In the genomic region with DNA sequence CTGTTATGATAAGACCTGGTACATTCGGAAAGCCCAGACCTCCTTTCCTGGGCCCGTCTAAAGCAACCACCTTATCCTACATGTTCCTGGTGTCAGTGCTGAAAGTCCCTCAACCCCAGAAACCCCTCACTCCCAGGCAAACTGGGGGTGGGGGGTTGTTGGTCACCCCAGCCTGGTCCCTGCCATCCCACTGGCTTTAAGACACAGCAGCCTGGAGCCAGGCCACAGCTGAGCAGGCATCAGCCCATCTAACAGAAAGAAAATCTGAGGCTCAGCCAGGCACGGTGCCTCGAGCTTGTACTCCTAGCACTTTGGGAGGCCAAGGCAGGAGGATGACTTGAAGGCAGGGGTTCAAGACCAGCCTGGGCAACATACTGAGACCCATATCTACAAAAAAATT, we compare ENCODE assay signal across 9 cellular contexts. TPM values are rescaled to one million over a fixed set of nuclear protein-coding genes. Genes with fewer than 3 reads are reported as not detected.
A peak's percentile ranks its signal among the peaks of the same experiment; 100 is the strongest.
DNase-seq lines count a peak whose midpoint lies in the region; ATAC-seq and TF ChIP-seq lines count a peak whose summit lies in the region.
"Had no signal": no experiment of that assay in that cellular context is flagged by ENCODE, and none has a peak within 500 bp of the region (broad histone marks: within the 10 kb centered on the region; RNA-seq: fewer than 3 reads in every experiment).

No MANE protein-coding gene starts in this region.

- H3K4me1 ChIP-seq in DND-41 (ENCODE audit: insufficient read depth, low read length) = peaks cover 73% of the 10 kb centered on the region
- peaks cover 0 to 30% (median 25%) of the 10 kb centered on the region in 4 donors for H3K4me1 ChIP-seq in Peyer's patch

- in situ Hi-C loops in GM13976 (cut with MboI; ENCODE audit: low sequenced_read_pairs, unreplicated experiment) = no loop called here

- H3K27me3 ChIP-seq in DND-41 (ENCODE audit: insufficient read depth, low read length, poor library complexity) (no peaks in the 10 kb centered on the region), Peyer's patch (no peaks in the 10 kb centered on the region)

- TF ChIP-seq CTCF in DND-41 (IDR thresholded peaks at IDR 0.05; ENCODE audit: borderline replicate concordance, extremely low read depth, low read length, poor library complexity, severe bottlenecking) (no peak), Peyer's patch (IDR thresholded peaks at IDR 0.05) (no peak), GM13976 (IDR thresholded peaks at IDR 0.05; ENCODE audit: borderline replicate concordance, control extremely low read depth, extremely low read depth, insufficient read depth, missing control alignments) (no peak), GM10266 (IDR thresholded peaks at IDR 0.05; ENCODE audit: control insufficient read depth, insufficient read depth, low read depth, missing control alignments) (no peak)

- H3K9me3 ChIP-seq in DND-41 (ENCODE audit: insufficient read depth, low read length, severe bottlenecking) (no peaks in the 10 kb centered on the region), Peyer's patch (no peaks in the 10 kb centered on the region)
- H3K9me3 ChIP-seq: tibial artery had no signal

- peak; percentile 40 for DNase-seq in DND-41
- DNase-seq in Peyer's patch = no peak
- DNase-seq in epithelial cell of prostate (ENCODE audit: low read depth, low spot score) = no peak
- peak; percentile 74 for DNase-seq in posterior vena cava (ENCODE audit: low spot score)
- DNase-seq in GM13976 (ENCODE audit: low spot score) = no peak
- DNase-seq in NCI-H2081 (lab: John Stamatoyannopoulos, UW) = no peak
- no peak for DNase-seq in GM10266 (ENCODE audit: extremely low spot score)

- H3K9ac ChIP-seq in DND-41 (ENCODE audit: low read depth, low read length) = peak overlapping the region; percentile 86

- no peak for TF ChIP-seq POLR2A in Peyer's patch (IDR thresholded peaks at IDR 0.05)

- peak overlapping the region; percentile 78 for H3K4me2 ChIP-seq in DND-41 (ENCODE audit: insufficient read depth, low read length)

- peaks cover 19% of the 10 kb centered on the region for H3K36me3 ChIP-seq in DND-41 (ENCODE audit: insufficient read depth, low read length)
- no peaks in the 10 kb centered on the region for H3K36me3 ChIP-seq in Peyer's patch
- H3K36me3 ChIP-seq: tibial artery had no signal

- H3K79me2 ChIP-seq in DND-41 (ENCODE audit: insufficient read depth, low read length) = peaks cover 95% of the 10 kb centered on the region

- H3K4me3 ChIP-seq in DND-41 (ENCODE audit: low read depth in 1 of 2, low read length in 2 of 2) (peak overlapping the region; percentile 39 to 62; a peak in 3 of 4 replicates), Peyer's patch (peak overlapping the region in 2 of 4 donors; percentile 12 to 27)
- H3K4me3 ChIP-seq: tibial artery had no signal

- H2AFZ ChIP-seq in DND-41 (ENCODE audit: low read depth, low read length) = peak overlapping the region; percentile 57

- ATAC-seq in DND-41 (ENCODE audit: insufficient read depth, low read depth) (no peak), HG02588 (IDR thresholded peaks at IDR 0.05; ENCODE audit: unreplicated experiment) (no peak)

- no peaks in the 10 kb centered on the region for H4K20me1 ChIP-seq in DND-41 (ENCODE audit: insufficient read depth, low read length)

- intact Hi-C loops in posterior vena cava (cut with DNase I) = no loop called here

- H3K27ac ChIP-seq in DND-41 (ENCODE audit: low read length) (peak overlapping the region; percentile 95), Peyer's patch (peak overlapping the region; percentile 41 to 94 (median 55)), epithelial cell of prostate (peak overlapping the region; percentile 59)
- H3K27ac ChIP-seq: tibial artery had no signal

RNA-seq across cellular contexts. Expression of a gene that starts 4.5 kb away (rescaled TPM):
- total RNA-seq in Peyer's patch (1 to 10 TPM; 2.4 to 9.4 (median 5.9) TPM), posterior vena cava (10 to 100 TPM in 1 of 2 donors, 1 to 10 TPM in 1; 5.1 to 14.4 TPM)

RNA-seq across cellular contexts. Expression of a gene that starts 31.3 kb away (rescaled TPM):
- total RNA-seq in Peyer's patch = 10 to 100 TPM in 1 of 4 donors, 1 to 10 TPM in 3; 1.8 to 17.3 (median 3.4) TPM
- total RNA-seq in posterior vena cava = 10 to 100 TPM; 12.7 to 72.5 TPM

Comparison
In these comparisons a context has a peak if more than half of its experiments do, and no peak if none do; other contexts are left out.
1. DNase-seq: peak in DND-41 (single experiment) and posterior vena cava (single experiment); none in Peyer's patch (0 of 3), epithelial cell of prostate (single experiment), GM13976 (single experiment), NCI-H2081 (0 of 2) and GM10266 (single experiment).
2. Peak in every context shown above with its lines, with median percentiles within 50 percentile points of each other: H3K27ac ChIP-seq.